Comparison of ENCODE assay signal across 1 cellular context in the genomic region with DNA sequence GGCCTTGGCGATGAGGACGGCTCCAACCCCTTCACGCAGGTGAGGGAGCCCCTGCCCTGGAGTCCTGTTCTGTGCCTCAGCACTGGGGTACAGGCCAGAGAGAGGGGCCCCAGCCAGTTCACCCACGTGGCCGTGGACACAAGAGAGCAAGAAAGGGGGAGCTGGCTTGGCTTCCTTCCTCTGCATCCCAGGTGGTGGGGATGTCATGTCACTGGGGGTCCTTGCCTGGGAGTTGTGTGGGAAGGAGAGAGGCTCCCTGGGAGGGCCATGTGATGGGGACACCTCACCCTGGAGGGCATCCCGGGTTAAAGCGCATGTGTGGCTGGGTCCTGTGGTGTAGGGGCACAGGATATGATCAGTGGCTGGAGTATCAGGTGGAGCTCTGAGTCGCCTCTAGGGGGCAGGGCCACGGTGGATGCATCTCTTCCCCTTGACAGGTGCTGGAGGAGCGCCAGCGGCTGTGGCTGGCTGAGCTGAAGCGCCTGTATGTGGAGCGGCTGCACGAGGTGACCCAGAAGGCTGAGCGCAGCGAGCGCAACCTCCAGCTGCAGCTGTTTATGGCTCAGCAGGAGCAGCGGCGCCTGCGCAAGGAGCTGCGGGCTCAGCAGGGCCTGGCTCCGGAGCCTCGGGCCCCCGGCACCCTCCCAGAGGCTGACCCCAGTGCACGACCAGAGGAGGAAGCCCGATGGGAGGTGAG.
A peak's percentile ranks its signal among the peaks of the same experiment; 100 is the strongest.
TF ChIP-seq lines count a peak whose summit lies in the region.

No MANE protein-coding gene starts in this region.

TF ChIP-seq in HepG2, 621 proteins besides CTCF, POLR2A, EP300 and RAD21 (continued from another document and continues in another):
- TF ChIP-seq ZNF280D (CRISPR knock-in tag; IDR thresholded peaks at IDR 0.05) = 0 out of 2 replicates have a peak, but pooled peaks have one; percentile 59
- peak; percentile 77; the same call in 1 of the 2 replicates for TF ChIP-seq MXD1 (CRISPR knock-in tag; IDR thresholded peaks at IDR 0.05)
- no peak for TF ChIP-seq ZNF629 (CRISPR knock-in tag; conservative IDR thresholded peaks at IDR 0.05)
- no peak for TF ChIP-seq ZNF30 (CRISPR knock-in tag; IDR thresholded peaks at IDR 0.05)
- TF ChIP-seq IRF1 (CRISPR knock-in tag; IDR thresholded peaks at IDR 0.05; ENCODE audit: low read depth) = no peak
- no peak for TF ChIP-seq PAF1 (CRISPR knock-in tag; IDR thresholded peaks at IDR 0.05)
- peak; percentile 51; the same call in 1 of the 2 replicates for TF ChIP-seq PBX2 (CRISPR knock-in tag; IDR thresholded peaks at IDR 0.05)
- TF ChIP-seq NBN (conservative IDR thresholded peaks at IDR 0.05) = no peak
- TF ChIP-seq, protein P1, sequence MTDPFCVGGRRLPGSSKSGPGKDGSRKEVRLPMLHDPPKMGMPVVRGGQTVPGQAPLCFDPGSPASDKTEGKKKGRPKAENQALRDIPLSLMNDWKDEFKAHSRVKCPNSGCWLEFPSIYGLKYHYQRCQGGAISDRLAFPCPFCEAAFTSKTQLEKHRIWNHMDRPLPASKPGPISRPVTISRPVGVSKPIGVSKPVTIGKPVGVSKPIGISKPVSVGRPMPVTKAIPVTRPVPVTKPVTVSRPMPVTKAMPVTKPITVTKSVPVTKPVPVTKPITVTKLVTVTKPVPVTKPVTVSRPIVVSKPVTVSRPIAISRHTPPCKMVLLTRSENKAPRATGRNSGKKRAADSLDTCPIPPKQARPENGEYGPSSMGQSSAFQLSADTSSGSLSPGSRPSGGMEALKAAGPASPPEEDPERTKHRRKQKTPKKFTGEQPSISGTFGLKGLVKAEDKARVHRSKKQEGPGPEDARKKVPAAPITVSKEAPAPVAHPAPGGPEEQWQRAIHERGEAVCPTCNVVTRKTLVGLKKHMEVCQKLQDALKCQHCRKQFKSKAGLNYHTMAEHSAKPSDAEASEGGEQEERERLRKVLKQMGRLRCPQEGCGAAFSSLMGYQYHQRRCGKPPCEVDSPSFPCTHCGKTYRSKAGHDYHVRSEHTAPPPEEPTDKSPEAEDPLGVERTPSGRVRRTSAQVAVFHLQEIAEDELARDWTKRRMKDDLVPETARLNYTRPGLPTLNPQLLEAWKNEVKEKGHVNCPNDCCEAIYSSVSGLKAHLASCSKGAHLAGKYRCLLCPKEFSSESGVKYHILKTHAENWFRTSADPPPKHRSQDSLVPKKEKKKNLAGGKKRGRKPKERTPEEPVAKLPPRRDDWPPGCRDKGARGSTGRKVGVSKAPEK (CRISPR knock-in tag; IDR thresholded peaks at IDR 0.05; ENCODE audit: borderline replicate concordance) = no peak
- no peak for TF ChIP-seq RELA (CRISPR knock-in tag; IDR thresholded peaks at IDR 0.05)
- TF ChIP-seq ZGPAT (CRISPR knock-in tag; IDR thresholded peaks at IDR 0.05) = 0 out of 2 replicates have a peak, but pooled peaks have one; percentile 38
- peak; percentile 53; the same call in 1 of the 2 replicates for TF ChIP-seq KDM2A (CRISPR knock-in tag; IDR thresholded peaks at IDR 0.05; ENCODE audit: borderline replicate concordance, low read depth)
- no peak for TF ChIP-seq ZNF383 (CRISPR knock-in tag; IDR thresholded peaks at IDR 0.05; ENCODE audit: borderline replicate concordance)
- no peak for TF ChIP-seq ZSCAN12 (CRISPR knock-in tag; IDR thresholded peaks at IDR 0.05)
- no peak for TF ChIP-seq CHCHD3 (CRISPR knock-in tag; IDR thresholded peaks at IDR 0.05)
- TF ChIP-seq TIGD3 (CRISPR knock-in tag; IDR thresholded peaks at IDR 0.05; ENCODE audit: borderline replicate concordance) = no peak; the same call in 1 of the 2 replicates
- peak; percentile 97 for TF ChIP-seq MEIS2 (CRISPR knock-in tag; IDR thresholded peaks at IDR 0.05)
- no peak for TF ChIP-seq ZNF598 (CRISPR knock-in tag; IDR thresholded peaks at IDR 0.05; ENCODE audit: borderline replicate concordance)
- no peak for TF ChIP-seq ZSCAN9 (CRISPR knock-in tag; IDR thresholded peaks at IDR 0.05; ENCODE audit: borderline replicate concordance)
- peak; percentile 28; the same call in 1 of the 2 replicates for TF ChIP-seq ZFP90 (CRISPR knock-in tag; IDR thresholded peaks at IDR 0.05; ENCODE audit: borderline replicate concordance)
- TF ChIP-seq JUND (CRISPR knock-in tag; IDR thresholded peaks at IDR 0.05) = no peak
- TF ChIP-seq HDAC2 (CRISPR knock-in tag; IDR thresholded peaks at IDR 0.05) = no peak; the same call in 1 of the 2 replicates
- TF ChIP-seq ZHX2 (IDR thresholded peaks at IDR 0.05; ENCODE audit: low read depth) = no peak
- TF ChIP-seq ZHX2 (CRISPR knock-in tag; IDR thresholded peaks at IDR 0.05; ENCODE audit: borderline replicate concordance) = no peak
- TF ChIP-seq JARID2 (CRISPR knock-in tag; IDR thresholded peaks at IDR 0.05; ENCODE audit: insufficient replicate concordance) = peak; percentile 39
- TF ChIP-seq MXD4 (CRISPR knock-in tag; IDR thresholded peaks at IDR 0.05) = peak; percentile 71; the same call in 1 of the 2 replicates
- TF ChIP-seq, protein P2, sequence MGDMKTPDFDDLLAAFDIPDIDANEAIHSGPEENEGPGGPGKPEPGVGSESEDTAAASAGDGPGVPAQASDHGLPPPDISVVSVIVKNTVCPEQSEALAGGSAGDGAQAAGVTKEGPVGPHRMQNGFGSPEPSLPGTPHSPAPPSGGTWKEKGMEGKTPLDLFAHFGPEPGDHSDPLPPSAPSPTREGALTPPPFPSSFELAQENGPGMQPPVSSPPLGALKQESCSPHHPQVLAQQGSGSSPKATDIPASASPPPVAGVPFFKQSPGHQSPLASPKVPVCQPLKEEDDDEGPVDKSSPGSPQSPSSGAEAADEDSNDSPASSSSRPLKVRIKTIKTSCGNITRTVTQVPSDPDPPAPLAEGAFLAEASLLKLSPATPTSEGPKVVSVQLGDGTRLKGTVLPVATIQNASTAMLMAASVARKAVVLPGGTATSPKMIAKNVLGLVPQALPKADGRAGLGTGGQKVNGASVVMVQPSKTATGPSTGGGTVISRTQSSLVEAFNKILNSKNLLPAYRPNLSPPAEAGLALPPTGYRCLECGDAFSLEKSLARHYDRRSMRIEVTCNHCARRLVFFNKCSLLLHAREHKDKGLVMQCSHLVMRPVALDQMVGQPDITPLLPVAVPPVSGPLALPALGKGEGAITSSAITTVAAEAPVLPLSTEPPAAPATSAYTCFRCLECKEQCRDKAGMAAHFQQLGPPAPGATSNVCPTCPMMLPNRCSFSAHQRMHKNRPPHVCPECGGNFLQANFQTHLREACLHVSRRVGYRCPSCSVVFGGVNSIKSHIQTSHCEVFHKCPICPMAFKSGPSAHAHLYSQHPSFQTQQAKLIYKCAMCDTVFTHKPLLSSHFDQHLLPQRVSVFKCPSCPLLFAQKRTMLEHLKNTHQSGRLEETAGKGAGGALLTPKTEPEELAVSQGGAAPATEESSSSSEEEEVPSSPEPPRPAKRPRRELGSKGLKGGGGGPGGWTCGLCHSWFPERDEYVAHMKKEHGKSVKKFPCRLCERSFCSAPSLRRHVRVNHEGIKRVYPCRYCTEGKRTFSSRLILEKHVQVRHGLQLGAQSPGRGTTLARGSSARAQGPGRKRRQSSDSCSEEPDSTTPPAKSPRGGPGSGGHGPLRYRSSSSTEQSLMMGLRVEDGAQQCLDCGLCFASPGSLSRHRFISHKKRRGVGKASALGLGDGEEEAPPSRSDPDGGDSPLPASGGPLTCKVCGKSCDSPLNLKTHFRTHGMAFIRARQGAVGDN (CRISPR knock-in tag; IDR thresholded peaks at IDR 0.05) = peak; percentile 93
